ENCODE assay signal across 22 cellular contexts in the genomic region with DNA sequence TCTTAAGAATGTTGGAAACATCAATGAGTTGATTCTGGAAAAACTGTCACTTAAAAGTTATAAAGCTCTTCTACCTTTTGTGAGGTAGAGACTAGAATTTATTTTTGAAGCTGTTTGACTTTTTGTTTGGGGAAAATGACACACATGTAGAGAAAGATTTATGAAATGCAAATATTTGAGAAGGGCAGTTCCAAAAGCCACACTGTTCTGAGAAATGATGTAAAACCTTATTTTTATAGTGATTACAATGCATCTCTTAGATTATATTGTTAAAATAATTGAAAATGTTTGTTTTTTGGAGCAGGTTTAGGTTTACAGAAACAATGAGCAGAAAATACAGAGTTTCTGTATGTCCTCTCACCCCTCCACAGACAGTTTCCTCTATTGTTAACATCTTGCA.
DNase-seq lines count a peak whose midpoint lies in the region; ATAC-seq, FAIRE-seq and TF ChIP-seq lines count a peak whose summit lies in the region.
"Had no signal": no experiment of that assay in that cellular context is flagged by ENCODE, and none has a peak within 500 bp of the region (broad histone marks: within the 10 kb centered on the region; RNA-seq: fewer than 3 reads in every experiment).

No MANE protein-coding gene starts in this region.

- FAIRE-seq in GM12878 (lab: Jason Lieb, UNC), result no peak
- FAIRE-seq: GM12891 had no signal

- H3K27me3 ChIP-seq in BLaER1 (no peaks in the 10 kb centered on the region), GM12878 (replicated peaks in 1 of 2; ENCODE audit: control insufficient read depth in 2 of 2, insufficient read depth in 2 of 2, low read length in 1 of 2) (no peaks in the 10 kb centered on the region), lower lobe of right lung (ENCODE audit: low read depth) (no peaks in the 10 kb centered on the region), stomach (no peaks in the 10 kb centered on the region)
- H3K27me3 ChIP-seq: BE2C, SJCRH30 had no signal

- no peak for TF ChIP-seq CTCF in GM12878 (IDR thresholded peaks at IDR 0.05 in 2 of 3, conservative IDR thresholded peaks at IDR 0.05 in 1 of 3; ENCODE audit: control insufficient read depth in 2 of 3, extremely low read depth in 1 of 3, insufficient read depth in 1 of 3, low read depth in 3 of 3, low read length in 3 of 3)
- TF ChIP-seq CTCF in lower lobe of right lung (IDR thresholded peaks at IDR 0.05), result no peak
- no peak for TF ChIP-seq CTCF in stomach (IDR thresholded peaks at IDR 0.05)

- H3K79me2 ChIP-seq in GM12878 (ENCODE audit: control insufficient read depth, insufficient read depth, low read length), result no peaks in the 10 kb centered on the region

- H2AFZ ChIP-seq in GM12878 (ENCODE audit: control insufficient read depth, low read depth, low read length), result no peak overlapping the region

- H3K27ac ChIP-seq in BLaER1, result peak overlapping the region; percentile 56
- H3K27ac ChIP-seq in GM12878 (ENCODE audit: control insufficient read depth, insufficient read depth), result no peak overlapping the region; the same call in 1 of the 2 replicates
- no peak overlapping the region for H3K27ac ChIP-seq in lower lobe of right lung
- no peak overlapping the region for H3K27ac ChIP-seq in stomach
- H3K27ac ChIP-seq: HL-60, KMS-11, SJCRH30 had no signal

- no peak overlapping the region; the same call in 1 of the 2 replicates for H3K4me3 ChIP-seq in BLaER1
- H3K4me3 ChIP-seq in GM12878, result no peak overlapping the region
- no peak overlapping the region for H3K4me3 ChIP-seq in lower lobe of right lung
- H3K4me3 ChIP-seq in stomach, result no peak overlapping the region
- H3K4me3 ChIP-seq: SJCRH30 had no signal

- no peaks in the 10 kb centered on the region for H3K36me3 ChIP-seq in BLaER1
- no peaks in the 10 kb centered on the region for H3K36me3 ChIP-seq in GM12878 (ENCODE audit: control insufficient read depth in 2 of 2, insufficient read depth in 2 of 2, low read length in 1 of 2)
- no peaks in the 10 kb centered on the region for H3K36me3 ChIP-seq in lower lobe of right lung
- H3K36me3 ChIP-seq in stomach, result no peaks in the 10 kb centered on the region
- H3K36me3 ChIP-seq: BE2C, SJCRH30 had no signal

- BruUV-seq in GM12878 (replicated peaks; lab: Mats Ljungman, UMichigan), result no TSS peak

- CTCF ChIA-PET in GM12878 (lab: Yijun Ruan, JAX), result interaction anchor here (0.7 to 1.6 kb wide), 10 partner anchors 15 to 419 kb away, joined by 3 to 5 read pairs (median 4); a partner anchor contains a TSS

- H3K4me2 ChIP-seq in BLaER1 (peak overlapping the region; percentile 67), GM12878 (ENCODE audit: control insufficient read depth, insufficient read depth) (no peak overlapping the region)
- H3K4me2 ChIP-seq: KMS-11 had no signal

- no peak for TF ChIP-seq RAD21 in GM12878 (IDR thresholded peaks at IDR 0.05; ENCODE audit: insufficient read depth, low read depth, low read length)

- TF ChIP-seq POLR2A in GM12878 (IDR thresholded peaks at IDR 0.05; ENCODE audit: low read depth, low read length), result no peak
- TF ChIP-seq POLR2A in stomach (IDR thresholded peaks at IDR 0.05), result no peak

- H4K20me1 ChIP-seq in BLaER1 (no peaks in the 10 kb centered on the region), GM12878 (ENCODE audit: control insufficient read depth, insufficient read depth) (no peaks in the 10 kb centered on the region)

- H3K4me1 ChIP-seq in BLaER1 (peaks cover 19% of the 10 kb centered on the region), GM12878 (ENCODE audit: control insufficient read depth, insufficient read depth, low read length) (no peaks in the 10 kb centered on the region), lower lobe of right lung (no peaks in the 10 kb centered on the region), stomach (no peaks in the 10 kb centered on the region)
- H3K4me1 ChIP-seq: BE2C, SJCRH30 had no signal

- H3K9me3 ChIP-seq in BLaER1 (peaks cover 6% of the 10 kb centered on the region; the same call in 1 of the 2 replicates), GM12878 (replicated peaks; ENCODE audit: control insufficient read depth, insufficient read depth, low read length) (no peaks in the 10 kb centered on the region), lower lobe of right lung (no peaks in the 10 kb centered on the region), stomach (no peaks in the 10 kb centered on the region)
- H3K9me3 ChIP-seq: BE2C, SJCRH30 had no signal

- TF ChIP-seq EP300 in GM12878 (IDR thresholded peaks at IDR 0.05; ENCODE audit: borderline replicate concordance in 1 of 2, control insufficient read depth in 1 of 2, low read depth in 2 of 2, low read length in 2 of 2), result no peak
- TF ChIP-seq EP300 in stomach (IDR thresholded peaks at IDR 0.05), result no peak

- DNase-seq in GM12878 (ENCODE audit: low read depth, low spot score) (no peak), retina (no peak), lower lobe of right lung (no peak), stomach (no peak)
- DNase-seq: BE2C; CD4-positive, alpha-beta memory T cell; DMS153; EL; NCI-H1417; NCI-H187; NCI-H2107; NCI-H2227 treated with DMSO at 0.1 percent for 48 hours; NCI-H510A treated with DMSO at 0.1 percent for 48 hours; NCI-H774; SJCRH30 had no signal

- RAD21 ChIA-PET in GM12878 (lab: Charles Lee; ENCODE audit: unreplicated experiment), result interaction anchor here (0.6 to 18.4 kb wide), 11 partner anchors 6 to 413 kb away, joined by 3 to 344 read pairs (median 8); a partner anchor contains a TSS

- SMC1A ChIA-PET in GM12878 (lab: Charles Lee; ENCODE audit: uncharacterized antibody, unreplicated experiment), result interaction anchor here (0.7 to 25.3 kb wide), 15 partner anchors 11 to 404 kb away, joined by 3 to 602 read pairs (median 4); no protein-coding TSS in a partner anchor

- H3K9ac ChIP-seq in BLaER1 (no peak overlapping the region), GM12878 (ENCODE audit: control insufficient read depth, insufficient read depth, low read length) (no peak overlapping the region)
- H3K9ac ChIP-seq: KMS-11 had no signal

- ATAC-seq in GM18517 (IDR thresholded peaks at IDR 0.05; ENCODE audit: unreplicated experiment) (peak; percentile 9), HG02759 (IDR thresholded peaks at IDR 0.05; ENCODE audit: unreplicated experiment) (peak; percentile 17), GM12878 (no peak; the same call in 2 of the 3 replicates), GM21381 (IDR thresholded peaks at IDR 0.05; ENCODE audit: unreplicated experiment) (no peak), lower lobe of right lung (no peak)

- POLR2A ChIA-PET in GM12878 (lab: Charles Lee), result interaction anchor here (1.0 to 1.5 kb wide), 5 partner anchors 9 to 402 kb away, joined by 3 to 7 read pairs (median 5); a partner anchor contains a TSS

- in situ Hi-C loops in GM12878 (cut with MboI), result no loop called here

- intact Hi-C loops in GM12878 (cut with micrococcal nuclease; ENCODE audit: unreplicated experiment), result no loop called here
- intact Hi-C loops in lower lobe of right lung (cut with DNase I), result no loop called here
- intact Hi-C loops in stomach (cut with DNase I; ENCODE audit: low total_unique reads), result no loop called here

TF ChIP-seq in GM12878, 131 proteins besides CTCF, POLR2A, EP300 and RAD21 (continues in another document):
- TF ChIP-seq, protein P1, sequence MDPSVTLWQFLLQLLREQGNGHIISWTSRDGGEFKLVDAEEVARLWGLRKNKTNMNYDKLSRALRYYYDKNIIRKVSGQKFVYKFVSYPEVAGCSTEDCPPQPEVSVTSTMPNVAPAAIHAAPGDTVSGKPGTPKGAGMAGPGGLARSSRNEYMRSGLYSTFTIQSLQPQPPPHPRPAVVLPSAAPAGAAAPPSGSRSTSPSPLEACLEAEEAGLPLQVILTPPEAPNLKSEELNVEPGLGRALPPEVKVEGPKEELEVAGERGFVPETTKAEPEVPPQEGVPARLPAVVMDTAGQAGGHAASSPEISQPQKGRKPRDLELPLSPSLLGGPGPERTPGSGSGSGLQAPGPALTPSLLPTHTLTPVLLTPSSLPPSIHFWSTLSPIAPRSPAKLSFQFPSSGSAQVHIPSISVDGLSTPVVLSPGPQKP (IDR thresholded peaks at IDR 0.05; ENCODE audit: low read depth, low read length), result no peak
- no peak for TF ChIP-seq SMARCA5 (IDR thresholded peaks at IDR 0.05)
- no peak for TF ChIP-seq ZNF622 (IDR thresholded peaks at IDR 0.05)
- TF ChIP-seq HDAC2 (IDR thresholded peaks at IDR 0.05), result no peak
- TF ChIP-seq, protein P2, sequence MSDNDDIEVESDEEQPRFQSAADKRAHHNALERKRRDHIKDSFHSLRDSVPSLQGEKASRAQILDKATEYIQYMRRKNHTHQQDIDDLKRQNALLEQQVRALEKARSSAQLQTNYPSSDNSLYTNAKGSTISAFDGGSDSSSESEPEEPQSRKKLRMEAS (IDR thresholded peaks at IDR 0.05; ENCODE audit: low read depth, low read length), result no peak
- TF ChIP-seq MEF2B (IDR thresholded peaks at IDR 0.05; ENCODE audit: partially characterized antibody, poor library complexity, severe bottlenecking), result peak; percentile 1
- 0 out of 2 replicates have a peak, but pooled peaks have one; percentile 1 for TF ChIP-seq FOXM1 (IDR thresholded peaks at IDR 0.05; ENCODE audit: low read depth, low read length)
- no peak for TF ChIP-seq SP1 (IDR thresholded peaks at IDR 0.05; ENCODE audit: low read depth, low read length)
- TF ChIP-seq, protein P3, sequence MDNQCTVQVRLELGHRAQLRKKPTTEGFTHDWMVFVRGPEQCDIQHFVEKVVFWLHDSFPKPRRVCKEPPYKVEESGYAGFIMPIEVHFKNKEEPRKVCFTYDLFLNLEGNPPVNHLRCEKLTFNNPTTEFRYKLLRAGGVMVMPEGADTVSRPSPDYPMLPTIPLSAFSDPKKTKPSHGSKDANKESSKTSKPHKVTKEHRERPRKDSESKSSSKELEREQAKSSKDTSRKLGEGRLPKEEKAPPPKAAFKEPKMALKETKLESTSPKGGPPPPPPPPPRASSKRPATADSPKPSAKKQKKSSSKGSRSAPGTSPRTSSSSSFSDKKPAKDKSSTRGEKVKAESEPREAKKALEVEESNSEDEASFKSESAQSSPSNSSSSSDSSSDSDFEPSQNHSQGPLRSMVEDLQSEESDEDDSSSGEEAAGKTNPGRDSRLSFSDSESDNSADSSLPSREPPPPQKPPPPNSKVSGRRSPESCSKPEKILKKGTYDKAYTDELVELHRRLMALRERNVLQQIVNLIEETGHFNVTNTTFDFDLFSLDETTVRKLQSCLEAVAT (IDR thresholded peaks at IDR 0.05), result no peak
- no peak for TF ChIP-seq POU2F2 (IDR thresholded peaks at IDR 0.05; ENCODE audit: borderline replicate concordance, low read depth, low read length)
- no peak for TF ChIP-seq FOS (IDR thresholded peaks at IDR 0.05; ENCODE audit: borderline replicate concordance, extremely low read depth, insufficient read length)
- no peak for TF ChIP-seq CBX3 (IDR thresholded peaks at IDR 0.05; ENCODE audit: borderline replicate concordance, low read depth)
- no peak for TF ChIP-seq EGR1 (IDR thresholded peaks at IDR 0.05; ENCODE audit: borderline replicate concordance in 1 of 2, low read depth in 2 of 2, low read length in 2 of 2)
- no peak for TF ChIP-seq STAT1 (conservative IDR thresholded peaks at IDR 0.05)

Comparison
In these comparisons a context has a peak if more than half of its experiments do, and no peak if none do; other contexts are left out.
1. ATAC-seq: peak in GM18517 (single experiment) and HG02759 (single experiment); none in GM12878 (single experiment), GM21381 (single experiment) and lower lobe of right lung (0 of 2).